8 cellular contexts compared by ENCODE assay signal in the genomic region with DNA sequence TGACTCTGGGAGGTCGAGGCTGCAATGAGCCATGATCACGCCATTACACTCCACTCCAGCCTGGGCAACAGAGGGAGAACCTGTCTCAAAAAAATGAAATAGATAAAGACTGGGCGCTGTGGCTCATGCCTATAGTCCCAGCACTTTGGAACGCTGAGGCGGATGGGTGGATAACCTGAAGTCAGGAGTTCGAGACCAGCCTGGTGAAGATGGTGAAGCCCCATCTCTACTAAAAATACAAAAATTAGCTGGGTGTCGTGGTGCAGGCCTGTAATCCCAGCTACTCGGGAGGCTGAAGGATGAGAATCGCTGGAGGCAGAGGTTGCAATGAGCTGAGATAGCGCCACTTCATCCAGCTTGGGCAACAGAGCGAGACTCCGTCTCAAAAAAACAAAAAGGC. TPM values are rescaled to one million over a fixed set of nuclear protein-coding genes. Genes with fewer than 3 reads are reported as not detected.
DNase-seq lines count a peak whose midpoint lies in the region; ATAC-seq and TF ChIP-seq lines count a peak whose summit lies in the region.

No MANE protein-coding gene starts in this region.

- CTCF ChIA-PET in CD4-positive, alpha-beta T cell (lab: Charles Lee) = interaction anchor here (0.6 to 2.5 kb wide), 9 partner anchors 11 to 144 kb away, joined by 3 to 6 read pairs (median 5); a partner anchor contains a TSS

- POLR2A ChIA-PET in CD4-positive, alpha-beta T cell (lab: Charles Lee) = interaction anchor here (0.7 to 3.9 kb wide), 16 partner anchors 8 to 446 kb away, joined by 3 to 24 read pairs (median 4); a partner anchor contains a TSS

- peak overlapping the region; percentile 94 for H3K27ac Mint-ChIP-seq in CD4-positive, alpha-beta T cell
- peak overlapping the region; percentile 78 for H3K27ac Mint-ChIP-seq in activated naive CD8-positive, alpha-beta T cell treated with anti-CD3 and anti-CD28 coated beads for 36 hours

- no peaks in the 10 kb centered on the region for H3K27me3 Mint-ChIP-seq in CD4-positive, alpha-beta T cell
- H3K27me3 Mint-ChIP-seq in activated naive CD8-positive, alpha-beta T cell treated with anti-CD3 and anti-CD28 coated beads for 36 hours = peaks cover 4% of the 10 kb centered on the region

- H3K23ac ChIP-seq in mesendoderm (ENCODE audit: low read length) = no peak overlapping the region

- H2BK15ac ChIP-seq in mesendoderm (replicated peaks; ENCODE audit: low read depth) = no peak overlapping the region

- H2BK120ac ChIP-seq in mesendoderm (ENCODE audit: low read depth, low read length) = no peak overlapping the region

- H3K27me3 ChIP-seq in CD4-positive, alpha-beta T cell (ENCODE audit: control insufficient read depth, insufficient read depth, low read length) = no peaks in the 10 kb centered on the region
- no peaks in the 10 kb centered on the region for H3K27me3 ChIP-seq in HUES48 (ENCODE audit: control insufficient read depth, insufficient read depth, low read length)
- no peaks in the 10 kb centered on the region for H3K27me3 ChIP-seq in mesendoderm (ENCODE audit: insufficient read depth, low read length, poor library complexity)

- no peak overlapping the region for H4K8ac ChIP-seq in mesendoderm (ENCODE audit: low read depth, low read length)

- H3K4me1 ChIP-seq in HUES48 (ENCODE audit: control insufficient read depth, insufficient read depth, low read length) = no peaks in the 10 kb centered on the region; the same call in 1 of the 2 replicates
- peaks cover 2% of the 10 kb centered on the region for H3K4me1 ChIP-seq in mesendoderm (ENCODE audit: control insufficient read depth, low read depth, low read length)

- DNase-seq in CD4-positive, alpha-beta T cell = no peak
- no peak for DNase-seq in activated naive CD8-positive, alpha-beta T cell treated with anti-CD3 and anti-CD28 coated beads for 36 hours
- DNase-seq in mesendoderm = no peak
- DNase-seq in NCI-H1694 treated with DMSO at 0.1 percent for 48 hours (lab: John Stamatoyannopoulos, UW) = no peak

- no peaks in the 10 kb centered on the region for H3K9me3 ChIP-seq in CD4-positive, alpha-beta T cell (ENCODE audit: control insufficient read depth, low read length)
- no peaks in the 10 kb centered on the region for H3K9me3 ChIP-seq in HUES48 (ENCODE audit: control insufficient read depth, insufficient read depth, low read length)

- peak overlapping the region; percentile 56 for H3K56ac ChIP-seq in mesendoderm (ENCODE audit: low read length)

- H3K79me2 ChIP-seq in mesendoderm (ENCODE audit: control insufficient read depth, insufficient read depth, low read length) = peaks cover 33% of the 10 kb centered on the region

- TF ChIP-seq CTCF in CD4-positive, alpha-beta T cell (IDR thresholded peaks at IDR 0.05) = no peak

- no peak overlapping the region for H3K27ac ChIP-seq in CD4-positive, alpha-beta T cell (ENCODE audit: low read depth, low read length)
- H3K27ac ChIP-seq in HUES48 (ENCODE audit: low read depth, low read length) = peak overlapping the region; percentile 93
- H3K27ac ChIP-seq in mesendoderm (ENCODE audit: low read depth, low read length) = no peak overlapping the region

- intact Hi-C loops in CD4-positive, alpha-beta T cell (cut with DNase I, micrococcal nuclease) = loop anchor here (1.0 to 10.0 kb wide), 7 partner anchors 32 to 1070 kb away; a partner anchor contains a TSS

- peak overlapping the region; percentile 36 for H3K4me3 Mint-ChIP-seq in CD4-positive, alpha-beta T cell
- peak overlapping the region; percentile 99 for H3K4me3 Mint-ChIP-seq in activated naive CD8-positive, alpha-beta T cell treated with anti-CD3 and anti-CD28 coated beads for 36 hours

- H3K18ac ChIP-seq in mesendoderm (ENCODE audit: low read length) = no peak overlapping the region

- H4K5ac ChIP-seq in mesendoderm (ENCODE audit: low read length) = no peak overlapping the region

- peak overlapping the region; percentile 87 for H3K4me3 ChIP-seq in HUES48 (ENCODE audit: low read depth, low read length)
- no peak overlapping the region for H3K4me3 ChIP-seq in mesendoderm (ENCODE audit: low read length)

- no peak overlapping the region for H2BK5ac ChIP-seq in mesendoderm (ENCODE audit: low read length)

- H3K36me3 ChIP-seq in HUES48 (ENCODE audit: control insufficient read depth, insufficient read depth, low read length) (peaks cover 13% of the 10 kb centered on the region), mesendoderm (ENCODE audit: control insufficient read depth, insufficient read depth, low read length) (no peaks in the 10 kb centered on the region)

- H3K36me3 Mint-ChIP-seq in CD4-positive, alpha-beta T cell (ENCODE audit: low read depth) = peaks cover 35% of the 10 kb centered on the region
- H3K36me3 Mint-ChIP-seq in activated naive CD8-positive, alpha-beta T cell treated with anti-CD3 and anti-CD28 coated beads for 36 hours = peaks cover 49% of the 10 kb centered on the region

- WGBS in mesendoderm (ENCODE audit: extremely low coverage, insufficient coverage, low lambda C conversion rate) = no CpG with 5 or more reads among the region's 12 CpGs

- H3K9ac ChIP-seq in HUES48 (ENCODE audit: low read depth, low read length) = no peak overlapping the region
- H3K9ac ChIP-seq in mesendoderm (ENCODE audit: low read length) = peak overlapping the region; percentile 44

- no peaks in the 10 kb centered on the region for H3K9me3 Mint-ChIP-seq in CD4-positive, alpha-beta T cell
- H3K9me3 Mint-ChIP-seq in activated naive CD8-positive, alpha-beta T cell treated with anti-CD3 and anti-CD28 coated beads for 36 hours = no peaks in the 10 kb centered on the region

- no peaks in the 10 kb centered on the region for H3K79me1 ChIP-seq in mesendoderm (ENCODE audit: low read length)

- peaks cover 41% of the 10 kb centered on the region for H3K4me1 Mint-ChIP-seq in CD4-positive, alpha-beta T cell (ENCODE audit: low read depth)
- peaks cover 20% of the 10 kb centered on the region for H3K4me1 Mint-ChIP-seq in activated naive CD8-positive, alpha-beta T cell treated with anti-CD3 and anti-CD28 coated beads for 36 hours

- ATAC-seq in CD4-positive, alpha-beta T cell (ENCODE audit: poor library complexity) = no peak
- no peak for ATAC-seq in HG03354 (IDR thresholded peaks at IDR 0.05; ENCODE audit: poor library complexity, severe bottlenecking, unreplicated experiment)
- ATAC-seq in HG03520 (IDR thresholded peaks at IDR 0.05; ENCODE audit: unreplicated experiment) = no peak
- no peak for ATAC-seq in GM18870 (IDR thresholded peaks at IDR 0.05; ENCODE audit: unreplicated experiment)

- no peak overlapping the region for H3K4ac ChIP-seq in mesendoderm (ENCODE audit: low read depth, low read length)

- no peak overlapping the region for H3K4me2 ChIP-seq in mesendoderm (ENCODE audit: low read length)

- no peak overlapping the region for H2AK5ac ChIP-seq in mesendoderm (ENCODE audit: low read length)

RNA-seq across cellular contexts. Expression of a gene that starts 1.1 kb away (rescaled TPM):
- 100 to 1,000 TPM; 120 to 121 TPM for total RNA-seq in CD4-positive, alpha-beta T cell
- 100 to 1,000 TPM; 306 to 308 TPM for total RNA-seq in activated naive CD8-positive, alpha-beta T cell treated with anti-CD3 and anti-CD28 coated beads for 36 hours
- polyA plus RNA-seq in mesendoderm (2013, experiment 1 of 2) = 313 TPM
- polyA plus RNA-seq in mesendoderm (2013, experiment 2 of 2) = 313 TPM

RNA-seq across cellular contexts. Expression of a gene that starts 33.7 kb away (rescaled TPM):
- total RNA-seq in CD4-positive, alpha-beta T cell = 1 to 10 TPM; 4.2 TPM
- total RNA-seq in activated naive CD8-positive, alpha-beta T cell treated with anti-CD3 and anti-CD28 coated beads for 36 hours = 10 to 100 TPM; 13.3 to 14.1 TPM
- 32.5 TPM for polyA plus RNA-seq in mesendoderm (2013, experiment 1 of 2)
- polyA plus RNA-seq in mesendoderm (2013, experiment 2 of 2) = 33.2 TPM

RNA-seq across cellular contexts. Expression of a gene that starts 53.8 kb away (rescaled TPM):
- 10 to 100 TPM; 46.8 to 47.5 TPM for total RNA-seq in CD4-positive, alpha-beta T cell
- total RNA-seq in activated naive CD8-positive, alpha-beta T cell treated with anti-CD3 and anti-CD28 coated beads for 36 hours = 10 to 100 TPM; 74.1 to 79.1 TPM
- 28.4 TPM for polyA plus RNA-seq in mesendoderm (2013, experiment 1 of 2)
- 28.8 TPM for polyA plus RNA-seq in mesendoderm (2013, experiment 2 of 2)
